8 cellular contexts compared by ENCODE assay signal in the genomic region with DNA sequence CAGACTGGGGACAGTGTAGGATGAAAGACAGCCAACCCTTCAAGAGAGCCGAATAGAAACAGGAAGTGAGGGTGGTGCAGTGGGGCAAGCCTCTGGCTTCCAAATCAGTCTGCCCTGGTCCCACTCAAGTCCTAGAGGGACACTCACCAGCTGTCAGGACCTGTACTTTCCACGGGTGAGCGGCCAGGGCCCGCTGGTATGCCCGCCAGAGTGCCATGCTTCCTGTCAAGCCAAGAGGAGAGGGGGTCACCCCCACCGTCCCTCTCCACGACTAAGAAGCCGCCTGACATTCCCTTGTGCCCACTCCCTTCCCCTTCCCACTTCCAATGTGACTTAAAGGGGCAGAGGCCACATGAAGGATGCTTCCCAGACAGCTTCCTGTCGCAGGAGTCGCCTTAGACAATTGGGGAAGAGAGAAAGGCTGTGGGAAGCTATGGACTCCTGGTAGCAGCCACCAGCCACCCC. TPM values are rescaled to one million over a fixed set of nuclear protein-coding genes. Genes with fewer than 3 reads are reported as not detected.
A peak's percentile ranks its signal among the peaks of the same experiment; 100 is the strongest.
DNase-seq lines count a peak whose midpoint lies in the region; ATAC-seq and TF ChIP-seq lines count a peak whose summit lies in the region.

No MANE protein-coding gene starts in this region.

- TF ChIP-seq CTCF in Calu3 (IDR thresholded peaks at IDR 0.05; ENCODE audit: unreplicated experiment) = no peak
- no peak for TF ChIP-seq CTCF in HL-60 (IDR thresholded peaks at IDR 0.05; ENCODE audit: insufficient read depth, low read length)
- TF ChIP-seq CTCF in activated CD8-positive, alpha-beta T cell treated with anti-CD3 and anti-CD28 coated beads for 36 hours (IDR thresholded peaks at IDR 0.05) = no peak
- no peak for TF ChIP-seq CTCF in glutamatergic neuron (IDR thresholded peaks at IDR 0.05; ENCODE audit: partially characterized antibody, unreplicated experiment)

- H3K27ac ChIP-seq in HL-60 (replicated peaks) = peak overlapping the region; percentile 93

- peak; percentile 26 for ATAC-seq in activated CD8-positive, alpha-beta T cell treated with anti-CD3 and anti-CD28 coated beads for 36 hours
- ATAC-seq in GM19023 (IDR thresholded peaks at IDR 0.05; ENCODE audit: unreplicated experiment) (no peak), HG02852 (IDR thresholded peaks at IDR 0.05; ENCODE audit: unreplicated experiment) (no peak)

- H3K9me3 Mint-ChIP-seq in Calu3 (ENCODE audit: low read depth, unreplicated experiment) (no peaks in the 10 kb centered on the region), glutamatergic neuron (ENCODE audit: unreplicated experiment) (peaks cover 1% of the 10 kb centered on the region)
- H3K9me3 Mint-ChIP-seq in activated CD8-positive, alpha-beta T cell treated with anti-CD3 and anti-CD28 coated beads for 36 hours = no peaks in the 10 kb centered on the region

- DNase-seq in Calu3 (peak; percentile 15), HL-60 (ENCODE audit: low read depth in 1 of 2, low spot score in 1 of 2) (peak in 1 of 2 experiments; percentile 55), glutamatergic neuron (no peak), renal cortical epithelial cell (ENCODE audit: low read depth) (peak; percentile 16), iPS-NIHi11 (ENCODE audit: low spot score) (no peak)
- DNase-seq in activated CD8-positive, alpha-beta T cell treated with anti-CD3 and anti-CD28 coated beads for 36 hours = peak; percentile 27

- intact Hi-C loops in Calu3 (cut with micrococcal nuclease; ENCODE audit: unreplicated experiment) = loop anchor here (5.0 kb wide), 1 partner anchor 35 kb away; the partner anchor contains the start of gene GTF3C2
- intact Hi-C loops in activated CD8-positive, alpha-beta T cell treated with anti-CD3 and anti-CD28 coated beads for 36 hours (cut with micrococcal nuclease) = loop anchor here (5.0 kb wide), 1 partner anchor 35 kb away; the partner anchor contains the start of gene GTF3C2

- BruUV-seq in Calu3 (replicated peaks; lab: Mats Ljungman, UMichigan) = TSS peak; percentile 81

- POLR2A ChIA-PET in activated CD8-positive, alpha-beta T cell treated with anti-CD3 and anti-CD28 coated beads for 36 hours (lab: Charles Lee) = interaction anchor here (0.6 to 2.6 kb wide), 14 partner anchors 10 to 191 kb away, joined by 3 to 13 read pairs (median 4); partner anchors contain the start of genes CAD, GTF3C2, PPM1G and SNX17

- no peaks in the 10 kb centered on the region for H3K27me3 ChIP-seq in HL-60 (ENCODE audit: insufficient read depth, poor library complexity, severe bottlenecking)

- H3K4me3 Mint-ChIP-seq in Calu3 (ENCODE audit: low read depth, unreplicated experiment) (peak overlapping the region; percentile 91), glutamatergic neuron (ENCODE audit: unreplicated experiment) (peak overlapping the region; percentile 100)
- H3K4me3 Mint-ChIP-seq in activated CD8-positive, alpha-beta T cell treated with anti-CD3 and anti-CD28 coated beads for 36 hours = peak overlapping the region; percentile 97

- H3K4me1 Mint-ChIP-seq in Calu3 (ENCODE audit: low read depth, unreplicated experiment) (peaks cover 20% of the 10 kb centered on the region), glutamatergic neuron (ENCODE audit: low read depth, unreplicated experiment) (no peaks in the 10 kb centered on the region)
- H3K4me1 Mint-ChIP-seq in activated CD8-positive, alpha-beta T cell treated with anti-CD3 and anti-CD28 coated beads for 36 hours (ENCODE audit: low read depth) = peaks cover 21% of the 10 kb centered on the region

- H3K27ac Mint-ChIP-seq in Calu3 (ENCODE audit: unreplicated experiment) (peak overlapping the region; percentile 96), glutamatergic neuron (ENCODE audit: unreplicated experiment) (no peak overlapping the region)
- peak overlapping the region; percentile 97 for H3K27ac Mint-ChIP-seq in activated CD8-positive, alpha-beta T cell treated with anti-CD3 and anti-CD28 coated beads for 36 hours

- peak overlapping the region; percentile 81 for H3K4me3 ChIP-seq in HL-60 (replicated peaks; ENCODE audit: insufficient read depth, low read length)

- CTCF ChIA-PET in Calu3 (lab: Charles Lee) = interaction anchor here (1.2 kb wide), 1 partner anchor 19 kb away, joined by 3 read pairs; no protein-coding TSS in a partner anchor
- CTCF ChIA-PET in activated CD8-positive, alpha-beta T cell treated with anti-CD3 and anti-CD28 coated beads for 36 hours (lab: Charles Lee) = interaction anchor here (1.2 to 3.5 kb wide), 4 partner anchors 19 to 47 kb away, joined by 3 to 20 read pairs (median 8); partner anchors contain the start of gene EIF2B4

- H3K36me3 Mint-ChIP-seq in Calu3 (ENCODE audit: insufficient read depth, unreplicated experiment) (peaks cover 52% of the 10 kb centered on the region), glutamatergic neuron (ENCODE audit: unreplicated experiment) (peaks cover 6% of the 10 kb centered on the region)
- peaks cover 27% of the 10 kb centered on the region for H3K36me3 Mint-ChIP-seq in activated CD8-positive, alpha-beta T cell treated with anti-CD3 and anti-CD28 coated beads for 36 hours (ENCODE audit: low read depth)

- no peaks in the 10 kb centered on the region for H3K27me3 Mint-ChIP-seq in Calu3 (ENCODE audit: unreplicated experiment)
- no peaks in the 10 kb centered on the region for H3K27me3 Mint-ChIP-seq in activated CD8-positive, alpha-beta T cell treated with anti-CD3 and anti-CD28 coated beads for 36 hours
- peaks cover 2% of the 10 kb centered on the region for H3K27me3 Mint-ChIP-seq in glutamatergic neuron (ENCODE audit: unreplicated experiment)

RNA-seq across cellular contexts. Expression of gene MPV17, which starts 0.6 kb away (rescaled TPM):
- total RNA-seq in Calu3 (2022) = 77.4 and 84.5 TPM in 2 replicates
- total RNA-seq in activated CD8-positive, alpha-beta T cell treated with anti-CD3 and anti-CD28 coated beads for 36 hours = 10 to 100 TPM; 72.3 to 85.1 TPM
- 56.6 TPM for total RNA-seq in glutamatergic neuron (ENCODE audit: unreplicated experiment)
- 30.0 and 42.6 TPM in 2 replicates for total RNA-seq in renal cortical epithelial cell

RNA-seq across cellular contexts. Expression of gene UCN, which starts 14.1 kb away (rescaled TPM):
- 4.6 and 6.6 TPM in 2 replicates for total RNA-seq in Calu3 (2022)
- 1 to 10 TPM; 2.5 to 2.7 TPM for total RNA-seq in activated CD8-positive, alpha-beta T cell treated with anti-CD3 and anti-CD28 coated beads for 36 hours
- 1.9 TPM for total RNA-seq in glutamatergic neuron (ENCODE audit: unreplicated experiment)
- 0.70 TPM in 1 of 2 replicates, not detected in the other for total RNA-seq in renal cortical epithelial cell

RNA-seq across cellular contexts. Expression of gene GTF3C2, which starts 34.2 kb away (rescaled TPM):
- total RNA-seq in Calu3 (2022) = 83.8 and 85.4 TPM in 2 replicates
- 10 to 100 TPM; 57.6 to 63.6 TPM for total RNA-seq in activated CD8-positive, alpha-beta T cell treated with anti-CD3 and anti-CD28 coated beads for 36 hours
- 111 TPM for total RNA-seq in glutamatergic neuron (ENCODE audit: unreplicated experiment)
- total RNA-seq in renal cortical epithelial cell = 32.1 and 40.2 TPM in 2 replicates

RNA-seq across cellular contexts. Expression of gene TRIM54, which starts 40.1 kb away (rescaled TPM):
- total RNA-seq in Calu3 (2022) = 0.99 and 2.3 TPM in 2 replicates
- total RNA-seq in activated CD8-positive, alpha-beta T cell treated with anti-CD3 and anti-CD28 coated beads for 36 hours = under 1 TPM; 0.16 to 0.23 TPM
- total RNA-seq in glutamatergic neuron (ENCODE audit: unreplicated experiment) = 2.0 TPM
- 0.17 TPM in 1 of 2 replicates, not detected in the other for total RNA-seq in renal cortical epithelial cell

RNA-seq across cellular contexts. Expression of gene DNAJC5G, which starts 47.1 kb away (rescaled TPM):
- total RNA-seq in Calu3 (2022) = not detected in 2 replicates
- total RNA-seq in activated CD8-positive, alpha-beta T cell treated with anti-CD3 and anti-CD28 coated beads for 36 hours = not detected
- total RNA-seq in glutamatergic neuron (ENCODE audit: unreplicated experiment) = not detected
- not detected in 2 replicates for total RNA-seq in renal cortical epithelial cell

Comparison
In these comparisons a context has a peak if more than half of its experiments do, and no peak if none do; other contexts are left out.
1. DNase-seq: peak in Calu3 (single experiment), activated CD8-positive, alpha-beta T cell treated with anti-CD3 and anti-CD28 coated beads for 36 hours (single experiment) and renal cortical epithelial cell (single experiment); none in glutamatergic neuron (single experiment) and iPS-NIHi11 (single experiment).
2. Peak in every context shown above with its lines, with median percentiles within 50 percentile points of each other: H3K4me3 Mint-ChIP-seq.